ENCODE assay signal across 16 cellular contexts in the genomic region with DNA sequence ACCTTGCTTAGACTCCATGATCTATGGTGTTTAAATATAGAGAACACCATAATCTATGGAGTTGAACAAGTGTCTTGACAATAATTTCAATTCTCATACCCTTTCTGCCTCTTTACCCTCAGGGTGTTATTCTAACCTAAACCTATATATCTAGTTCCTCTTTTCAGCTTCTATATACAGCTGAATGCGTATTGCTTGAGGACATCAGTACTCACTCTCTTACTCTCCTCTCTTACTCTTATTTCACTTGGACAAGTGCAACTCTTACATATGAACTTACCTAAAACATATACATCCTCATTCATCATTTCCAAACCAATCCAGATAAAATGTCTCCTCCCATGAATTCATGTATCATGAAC.
DNase-seq lines count a peak whose midpoint lies in the region; ATAC-seq and TF ChIP-seq lines count a peak whose summit lies in the region.
"Had no signal": no experiment of that assay in that cellular context is flagged by ENCODE, and none has a peak within 500 bp of the region (broad histone marks: within the 10 kb centered on the region; RNA-seq: fewer than 3 reads in every experiment).

No MANE protein-coding gene starts in this region.

- TF ChIP-seq CTCF in left ventricle myocardium inferior (IDR thresholded peaks at IDR 0.05; ENCODE audit: borderline replicate concordance) (no peak), thyroid gland (IDR thresholded peaks at IDR 0.05) (no peak)

- no peak overlapping the region for H3K27ac ChIP-seq in left ventricle myocardium inferior (replicated peaks)
- H3K27ac ChIP-seq in thyroid gland: no peak overlapping the region

- intact Hi-C loops in left ventricle myocardium inferior (cut with micrococcal nuclease): no loop called here
- intact Hi-C loops in thyroid gland (cut with DNase I): no loop called here

- H3K4me1 ChIP-seq in left ventricle myocardium inferior: no peaks in the 10 kb centered on the region
- no peaks in the 10 kb centered on the region for H3K4me1 ChIP-seq in thyroid gland

- DNase-seq in NOMO-1 treated with DMSO at 0.1 percent for 48 hours (lab: John Stamatoyannopoulos, UW; ENCODE audit: unreplicated experiment) (peak; percentile 44), left ventricle myocardium inferior (no peak), thyroid gland (no peak), SW 1271 (lab: John Stamatoyannopoulos, UW) (no peak)
- DNase-seq in activated CD4-positive, alpha-beta T cell treated with anti-CD3 and anti-CD28 coated beads, Interleukin-2, amount 50 U/mL, for 48 hours: no peak
- DNase-seq: ACHN; activated CD8-positive, alpha-beta T cell treated with anti-CD3 and anti-CD28 coated beads for 36 hours; hypothalamus; naive B cell; NCI-H1092 treated with DMSO at 0.1 percent for 48 hours; NCI-H2171 treated with DMSO at 0.1 percent for 48 hours had no signal

- no peaks in the 10 kb centered on the region for H3K36me3 ChIP-seq in left ventricle myocardium inferior
- H3K36me3 ChIP-seq in thyroid gland: no peaks in the 10 kb centered on the region
- H3K36me3 ChIP-seq: SJSA1 had no signal

- H3K27me3 ChIP-seq in left ventricle myocardium inferior (ENCODE audit: low read depth) (no peaks in the 10 kb centered on the region), thyroid gland (no peaks in the 10 kb centered on the region)
- H3K27me3 ChIP-seq: SJSA1 had no signal

- no peak overlapping the region for H3K4me3 ChIP-seq in left ventricle myocardium inferior
- no peak overlapping the region for H3K4me3 ChIP-seq in thyroid gland (replicated peaks in 1 of 3)
- H3K4me3 ChIP-seq: SJSA1 had no signal

- H3K9me3 ChIP-seq in left ventricle myocardium inferior (replicated peaks) (peaks cover 42% of the 10 kb centered on the region), thyroid gland (no peaks in the 10 kb centered on the region)
- H3K9me3 ChIP-seq: SJSA1 had no signal

- 96 to 98% methylated on average over 1 of the region's 1 CpG for WGBS in thyroid gland, 2 donors

- ATAC-seq in GM18499 (IDR thresholded peaks at IDR 0.05; ENCODE audit: insufficient read depth, unreplicated experiment) (peak; percentile 97), GM21447 (IDR thresholded peaks at IDR 0.05; ENCODE audit: unreplicated experiment) (peak; percentile 65), HG03135 (IDR thresholded peaks at IDR 0.05; ENCODE audit: unreplicated experiment) (peak; percentile 76)
- ATAC-seq: activated CD8-positive, alpha-beta T cell treated with anti-CD3 and anti-CD28 coated beads for 36 hours; left lobe of liver had no signal

- TF ChIP-seq POLR2A in thyroid gland (IDR thresholded peaks at IDR 0.05): no peak
